8 cellular contexts compared by ENCODE assay signal in genomic region chr9:35619800-35620158, GRCh38. TPM values are rescaled to one million over a fixed set of nuclear protein-coding genes. Genes with fewer than 3 reads are reported as not detected.
DNase-seq lines count a peak whose midpoint lies in the region; ATAC-seq and TF ChIP-seq lines count a peak whose summit lies in the region.

No MANE protein-coding gene starts in this region.

- no peak overlapping the region for H3K4me3 ChIP-seq in upper lobe of right lung

- peak overlapping the region; percentile 36 for H3K27ac ChIP-seq in upper lobe of right lung

- H3K4me1 Mint-ChIP-seq in activated CD4-positive, alpha-beta memory T cell treated with anti-CD3 and anti-CD28 coated beads for 36 hours (ENCODE audit: low read depth) = peaks cover 37% of the 10 kb centered on the region

- no peaks in the 10 kb centered on the region for H3K9me3 Mint-ChIP-seq in activated CD4-positive, alpha-beta memory T cell treated with anti-CD3 and anti-CD28 coated beads for 36 hours

- intact Hi-C loops in activated CD4-positive, alpha-beta memory T cell treated with anti-CD3 and anti-CD28 coated beads for 36 hours (cut with micrococcal nuclease) = loop anchor here (1.0 kb wide), 2 partner anchors 15 to 38 kb away; no protein-coding TSS in a partner anchor
- intact Hi-C loops in upper lobe of right lung (cut with DNase I) = no loop called here

- no peaks in the 10 kb centered on the region for H3K27me3 Mint-ChIP-seq in activated CD4-positive, alpha-beta memory T cell treated with anti-CD3 and anti-CD28 coated beads for 36 hours

- peak; percentile 56 for DNase-seq in stimulated activated naive CD4-positive, alpha-beta T cell treated with Interleukin-2 at 50 U/mL for 16 hours (lab: John Stamatoyannopoulos, UW)
- DNase-seq in stimulated activated naive CD4-positive, alpha-beta T cell (lab: John Stamatoyannopoulos, UW) = no peak
- no peak for DNase-seq in activated CD4-positive, alpha-beta memory T cell treated with anti-CD3 and anti-CD28 coated beads for 36 hours
- DNase-seq in upper lobe of right lung (no peak), MV-4-11 (lab: John Stamatoyannopoulos, UW) (no peak), NCI-H1092 treated with DMSO at 0.1 percent for 48 hours (lab: John Stamatoyannopoulos, UW) (no peak), foreskin melanocyte (no peak)

- TF ChIP-seq CTCF in upper lobe of right lung (IDR thresholded peaks at IDR 0.05) = no peak

- H3K4me3 Mint-ChIP-seq in activated CD4-positive, alpha-beta memory T cell treated with anti-CD3 and anti-CD28 coated beads for 36 hours = no peak overlapping the region

- no peaks in the 10 kb centered on the region for H3K36me3 Mint-ChIP-seq in activated CD4-positive, alpha-beta memory T cell treated with anti-CD3 and anti-CD28 coated beads for 36 hours

- peak; percentile 64 for ATAC-seq in HG03064 (IDR thresholded peaks at IDR 0.05; ENCODE audit: low read depth, unreplicated experiment)
- ATAC-seq in upper lobe of right lung = no peak

- H3K36me3 ChIP-seq in upper lobe of right lung = no peaks in the 10 kb centered on the region

- H3K4me1 ChIP-seq in upper lobe of right lung = peaks cover 11% of the 10 kb centered on the region

- H3K9me3 ChIP-seq in upper lobe of right lung = no peaks in the 10 kb centered on the region

- CTCF ChIA-PET in activated CD4-positive, alpha-beta memory T cell treated with anti-CD3 and anti-CD28 coated beads for 36 hours (lab: Charles Lee) = interaction anchor here (0.6 to 2.7 kb wide), 11 partner anchors 9 to 658 kb away, joined by 3 to 23 read pairs (median 7); partner anchors contain the start of genes CCDC107 and RMRP

- POLR2A ChIA-PET in activated CD4-positive, alpha-beta memory T cell treated with anti-CD3 and anti-CD28 coated beads for 36 hours (lab: Charles Lee) = interaction anchor here (0.7 to 2.5 kb wide), 8 partner anchors 9 to 548 kb away, joined by 3 to 16 read pairs (median 6); partner anchors contain the start of genes CCDC107, RMRP and VCP

- H3K27ac Mint-ChIP-seq in activated CD4-positive, alpha-beta memory T cell treated with anti-CD3 and anti-CD28 coated beads for 36 hours = peak overlapping the region; percentile 87

- H3K27me3 ChIP-seq in upper lobe of right lung = no peaks in the 10 kb centered on the region

RNA-seq across cellular contexts. Expression of gene CD72, which starts 1.6 kb away (rescaled TPM):
- total RNA-seq in activated CD4-positive, alpha-beta memory T cell treated with anti-CD3 and anti-CD28 coated beads for 36 hours = 1 to 10 TPM; 9.4 to 9.8 TPM
- 3.0 TPM for total RNA-seq in upper lobe of right lung

RNA-seq across cellular contexts. Expression of gene TESK1, which starts 14.7 kb away (rescaled TPM):
- total RNA-seq in activated CD4-positive, alpha-beta memory T cell treated with anti-CD3 and anti-CD28 coated beads for 36 hours = 10 to 100 TPM; 31.0 to 34.7 TPM
- 43.9 TPM for total RNA-seq in upper lobe of right lung

RNA-seq across cellular contexts. Expression of gene SIT1, which starts 31.0 kb away (rescaled TPM):
- 10 to 100 TPM; 74.6 to 75.8 TPM for total RNA-seq in activated CD4-positive, alpha-beta memory T cell treated with anti-CD3 and anti-CD28 coated beads for 36 hours
- 2.2 TPM for total RNA-seq in upper lobe of right lung

RNA-seq across cellular contexts. Expression of gene RMRP, which starts 38.0 kb away (rescaled TPM):
- over 10,000 TPM; 10,694 to 13,592 TPM for total RNA-seq in activated CD4-positive, alpha-beta memory T cell treated with anti-CD3 and anti-CD28 coated beads for 36 hours
- total RNA-seq in upper lobe of right lung = 30,828 TPM

RNA-seq across cellular contexts. Expression of gene CCDC107, which starts 38.3 kb away (rescaled TPM):
- 10 to 100 TPM; 15.0 to 15.7 TPM for total RNA-seq in activated CD4-positive, alpha-beta memory T cell treated with anti-CD3 and anti-CD28 coated beads for 36 hours
- total RNA-seq in upper lobe of right lung = 31.1 TPM

Comparison
In these comparisons a context has a peak if more than half of its experiments do, and no peak if none do; other contexts are left out.
1. RNA of gene SIT1, which starts 31.0 kb away (total RNA-seq): 74.6 to 75.8 TPM in activated CD4-positive, alpha-beta memory T cell treated with anti-CD3 and anti-CD28 coated beads for 36 hours; 2.2 TPM in upper lobe of right lung (single experiment); every median in the first group is over 10 times any median in the second.